Comparison of ENCODE assay signal across 7 cellular contexts in genomic region chr9:137534256-137535119, GRCh38. TPM values are rescaled to one million over a fixed set of nuclear protein-coding genes. Genes with fewer than 3 reads are reported as not detected.
DNase-seq lines count a peak whose midpoint lies in the region; ATAC-seq and TF ChIP-seq lines count a peak whose summit lies in the region.

No MANE protein-coding gene starts in this region.

- H2AFZ ChIP-seq in IMR-90 (replicated peaks; ENCODE audit: low read length, poor library complexity), result peak overlapping the region; percentile 82
- peak overlapping the region; percentile 98 for H2AFZ ChIP-seq in OCI-LY3 (ENCODE audit: low read depth, low read length)

- H3K27me3 ChIP-seq in IMR-90 (ENCODE audit: control insufficient read depth, insufficient read depth, low read length) (peaks cover 1% of the 10 kb centered on the region; the same call in 1 of the 2 replicates), OCI-LY3 (ENCODE audit: low read depth, low read length) (no peaks in the 10 kb centered on the region), body of pancreas (no peaks in the 10 kb centered on the region), suprapubic skin (no peaks in the 10 kb centered on the region)

- WGBS in IMR-90 (ENCODE audit: extremely low coverage in 2 of 2, insufficient read length in 1 of 2), 2 experiments, result 80% methylated on average over 12 of the region's 19 CpGs; no CpG with 5 or more reads in 1 of the 2 experiments
- WGBS in body of pancreas, 2 donors, result 14 to 20% methylated on average over 18 to 19 of the region's 19 CpGs
- 56% methylated on average over 19 of the region's 19 CpGs for WGBS in suprapubic skin

- H3K36me3 ChIP-seq in IMR-90 (ENCODE audit: control insufficient read depth, insufficient read depth, low read length), result no peaks in the 10 kb centered on the region
- no peaks in the 10 kb centered on the region for H3K36me3 ChIP-seq in OCI-LY3 (replicated peaks; ENCODE audit: low read depth, low read length)
- H3K36me3 ChIP-seq in body of pancreas (replicated peaks in 1 of 2; ENCODE audit: insufficient read depth in 1 of 2, low read depth in 2 of 2), result no peaks in the 10 kb centered on the region
- H3K36me3 ChIP-seq in suprapubic skin, result peaks cover 13% of the 10 kb centered on the region

- in situ Hi-C loops in IMR-90 (cut with MboI; ENCODE audit: low sequenced_read_pairs), result no loop called here

- no peak overlapping the region for H2AK5ac ChIP-seq in IMR-90 (ENCODE audit: low read depth, low read length)

- H4K20me1 ChIP-seq in IMR-90 (ENCODE audit: insufficient read depth, low read length), result peaks cover 7% of the 10 kb centered on the region; the same call in 1 of the 2 replicates
- H4K20me1 ChIP-seq in OCI-LY3 (ENCODE audit: insufficient read depth, low read length), result no peaks in the 10 kb centered on the region

- H3K4me3 ChIP-seq in IMR-90 (ENCODE audit: insufficient read depth, low read depth, low read length) (no peak overlapping the region), OCI-LY3 (ENCODE audit: low read length) (peak overlapping the region; percentile 59), body of pancreas (no peak overlapping the region), suprapubic skin (no peak overlapping the region)

- no peak overlapping the region for H3K56ac ChIP-seq in IMR-90 (ENCODE audit: extremely low read depth, insufficient read depth, low read length)

- no peaks in the 10 kb centered on the region for H3K9me3 ChIP-seq in IMR-90 (ENCODE audit: control insufficient read depth, insufficient read depth, low read length)
- no peaks in the 10 kb centered on the region for H3K9me3 ChIP-seq in OCI-LY3 (ENCODE audit: insufficient read depth, low read length)
- H3K9me3 ChIP-seq in body of pancreas, result no peaks in the 10 kb centered on the region
- H3K9me3 ChIP-seq in suprapubic skin, result no peaks in the 10 kb centered on the region

- H3K4ac ChIP-seq in IMR-90 (ENCODE audit: low read depth, low read length), result no peak overlapping the region

- H3K4me1 ChIP-seq in IMR-90 (ENCODE audit: control insufficient read depth, insufficient read depth, low read length) (peaks cover 8% of the 10 kb centered on the region), OCI-LY3 (ENCODE audit: low read length) (peaks cover 8% of the 10 kb centered on the region), body of pancreas (peaks cover 13% of the 10 kb centered on the region), suprapubic skin (peaks cover 10% of the 10 kb centered on the region)

- no peak overlapping the region for H3K18ac ChIP-seq in IMR-90 (ENCODE audit: low read depth, low read length)

- H3K4me2 ChIP-seq in IMR-90 (ENCODE audit: low read depth, low read length) (no peak overlapping the region), OCI-LY3 (ENCODE audit: low read length) (peak overlapping the region; percentile 83)

- H2BK15ac ChIP-seq in IMR-90 (ENCODE audit: low read depth, low read length), result no peak overlapping the region

- no peak for TF ChIP-seq EP300 in suprapubic skin (IDR thresholded peaks at IDR 0.05)

- H4K5ac ChIP-seq in IMR-90 (ENCODE audit: low read depth, low read length), result no peak overlapping the region

- no peak overlapping the region for H3K23ac ChIP-seq in IMR-90 (ENCODE audit: low read depth, low read length)

- TF ChIP-seq CTCF in IMR-90 (conservative IDR thresholded peaks at IDR 0.05; ENCODE audit: low read depth, low read length), result peak; percentile 71
- TF ChIP-seq CTCF in OCI-LY3 (IDR thresholded peaks at IDR 0.05; ENCODE audit: low read depth, low read length), result peak; percentile 63
- TF ChIP-seq CTCF in body of pancreas (IDR thresholded peaks at IDR 0.05), result peak; percentile 53 to 88 (median 80)
- TF ChIP-seq CTCF in suprapubic skin (IDR thresholded peaks at IDR 0.05), result peak; percentile 21 to 70

- POLR2A ChIA-PET in IMR-90 (lab: Charles Lee; ENCODE audit: unreplicated experiment), result no interaction called here

- H4K8ac ChIP-seq in IMR-90 (ENCODE audit: low read depth in 2 of 2, low read length in 2 of 2), result no peak overlapping the region

- TF ChIP-seq POLR2A in IMR-90 (IDR thresholded peaks at IDR 0.05; ENCODE audit: low read depth, low read length), result no peak
- no peak for TF ChIP-seq POLR2A in body of pancreas (IDR thresholded peaks at IDR 0.05)
- TF ChIP-seq POLR2A in suprapubic skin (IDR thresholded peaks at IDR 0.05), result no peak

- H3K9ac ChIP-seq in IMR-90 (ENCODE audit: low read depth, low read length), result no peak overlapping the region
- H3K9ac ChIP-seq in OCI-LY3 (ENCODE audit: low read length), result peak overlapping the region; percentile 48

- ATAC-seq in IMR-90 (ENCODE audit: low read depth), result peak; percentile 76
- peak; percentile 95 for ATAC-seq in body of pancreas
- no peak for ATAC-seq in GM18519 (IDR thresholded peaks at IDR 0.05; ENCODE audit: low FRiP score, unreplicated experiment)

- no peak overlapping the region for H4K91ac ChIP-seq in IMR-90 (ENCODE audit: insufficient read depth, low read depth, low read length)

- peak; percentile 22; the same call in 1 of the 2 replicates for TF ChIP-seq RAD21 in IMR-90 (IDR thresholded peaks at IDR 0.05; ENCODE audit: low read length)

- H3K27ac ChIP-seq in IMR-90 (ENCODE audit: insufficient read depth, low read length) (no peak overlapping the region), OCI-LY3 (ENCODE audit: low read length) (no peak overlapping the region), body of pancreas (peak overlapping the region in 3 of 4 donors; percentile 22 to 65 (median 43)), suprapubic skin (no peak overlapping the region)

- no peaks in the 10 kb centered on the region for H3K79me1 ChIP-seq in IMR-90 (ENCODE audit: low read depth in 1 of 2, low read length in 2 of 2)

- H2BK120ac ChIP-seq in IMR-90 (ENCODE audit: low read depth, low read length), result no peak overlapping the region

- BruUV-seq in IMR-90 (replicated peaks; lab: Mats Ljungman, UMichigan), result no TSS peak

- no peak overlapping the region for H3K14ac ChIP-seq in IMR-90 (replicated peaks; ENCODE audit: low read depth, low read length)

- H2AK9ac ChIP-seq in IMR-90 (replicated peaks; ENCODE audit: low read depth, low read length, poor library complexity), result no peak overlapping the region

- H2BK20ac ChIP-seq in IMR-90 (ENCODE audit: low read depth, low read length), result no peak overlapping the region

- dilution Hi-C loops in IMR-90 (cut with HindIII; ENCODE audit: low sequenced_read_pairs, unreplicated experiment), result no loop called here

- no peaks in the 10 kb centered on the region for H3K79me2 ChIP-seq in OCI-LY3 (ENCODE audit: low read length)

- peak; percentile 65 for DNase-seq in EL
- peak; percentile 60 for DNase-seq in IMR-90
- peak; percentile 61 to 81 (median 76) for DNase-seq in body of pancreas
- peak; percentile 67 for DNase-seq in iris pigment epithelial cell (ENCODE audit: low read depth)
- DNase-seq in suprapubic skin (ENCODE audit: low spot score in 2 of 2), result no peak

- no peaks in the 10 kb centered on the region; the same call in 1 of the 2 replicates for H3K9me1 ChIP-seq in IMR-90 (ENCODE audit: insufficient read depth, low read length)

- H2BK5ac ChIP-seq in IMR-90 (ENCODE audit: low read depth, low read length, poor library complexity, severe bottlenecking), result no peak overlapping the region

- CTCF ChIA-PET in IMR-90 (lab: Yijun Ruan, JAX), result interaction anchor here (0.6 to 1.6 kb wide), 8 partner anchors 12 to 232 kb away, joined by 3 to 7 read pairs (median 5); partner anchors contain the start of genes ENTPD8, EXD3, MRPL41 and NRARP

- intact Hi-C loops in IMR-90 (cut with micrococcal nuclease) (no loop called here), body of pancreas (cut with DNase I) (no loop called here)

TF ChIP-seq in IMR-90, 13 proteins besides CTCF, POLR2A, EP300 and RAD21:
- TF ChIP-seq MAFK (IDR thresholded peaks at IDR 0.05; ENCODE audit: low read depth, low read length) (no peak), SMC3 (IDR thresholded peaks at IDR 0.05; ENCODE audit: low read depth, low read length) (peak; percentile 30), RFX5 (IDR thresholded peaks at IDR 0.05; ENCODE audit: low read depth, low read length) (no peak), MXI1 (IDR thresholded peaks at IDR 0.05; ENCODE audit: borderline replicate concordance, low read depth, low read length) (no peak), BHLHE40 (IDR thresholded peaks at IDR 0.05; ENCODE audit: low read depth, low read length) (peak; percentile 61; the same call in 1 of the 2 replicates), FOS (IDR thresholded peaks at IDR 0.05; ENCODE audit: low read depth, low read length) (no peak), USF2 (IDR thresholded peaks at IDR 0.05; ENCODE audit: low read depth, low read length) (peak; percentile 94)

RNA-seq across cellular contexts. Expression of gene PNPLA7, which starts 15.7 kb away (rescaled TPM):
- total RNA-seq in IMR-90 (2012; rRNA removed) (under 0.01 TPM in 2 replicates), body of pancreas (10 to 100 TPM; 16.1 to 27.7 TPM), suprapubic skin (10 to 100 TPM; 12.2 to 97.0 (median 33.3) TPM)
- 0.70 and 0.89 TPM in 2 replicates for polyA plus RNA-seq in IMR-90 (2012; rRNA removed)
- 0.24 and 0.37 TPM in 2 replicates for polyA plus RNA-seq in IMR-90 (2012; cell fraction: cytosol; rRNA removed)
- polyA plus RNA-seq in IMR-90 (2012; cell fraction: nucleus; rRNA removed; ENCODE audit: low replicate concordance), result 7.6 and 9.3 TPM in 2 replicates

RNA-seq across cellular contexts. Expression of gene MRPL41, which starts 17.2 kb away (rescaled TPM):
- total RNA-seq in IMR-90 (2012; rRNA removed), result 15.6 and 23.6 TPM in 2 replicates
- polyA plus RNA-seq in IMR-90 (2012; rRNA removed), result 38.9 and 58.9 TPM in 2 replicates
- 56.0 and 58.7 TPM in 2 replicates for polyA plus RNA-seq in IMR-90 (2012; cell fraction: cytosol; rRNA removed)
- 16.9 and 31.2 TPM in 2 replicates for polyA plus RNA-seq in IMR-90 (2012; cell fraction: nucleus; rRNA removed; ENCODE audit: low replicate concordance)
- 10 to 100 TPM; 32.9 to 37.2 TPM for total RNA-seq in body of pancreas
- total RNA-seq in suprapubic skin, result 10 to 100 TPM; 44.1 to 70.0 (median 55.3) TPM

RNA-seq across cellular contexts. Expression of gene DPH7, which starts 44.2 kb away (rescaled TPM):
- total RNA-seq in IMR-90 (2012; rRNA removed) (12.2 and 12.5 TPM in 2 replicates), body of pancreas (10 to 100 TPM; 44.4 to 46.5 TPM), suprapubic skin (10 to 100 TPM; 26.8 to 64.8 (median 34.1) TPM)
- 33.0 and 33.7 TPM in 2 replicates for polyA plus RNA-seq in IMR-90 (2012; rRNA removed)
- polyA plus RNA-seq in IMR-90 (2012; cell fraction: cytosol; rRNA removed), result 20.7 and 23.8 TPM in 2 replicates
- 144 and 149 TPM in 2 replicates for polyA plus RNA-seq in IMR-90 (2012; cell fraction: nucleus; rRNA removed; ENCODE audit: low replicate concordance)

RNA-seq across cellular contexts. Expression of gene ZMYND19, which starts 55.8 kb away (rescaled TPM):
- total RNA-seq in IMR-90 (2012; rRNA removed) (14.3 and 16.4 TPM in 2 replicates), body of pancreas (1 to 10 TPM; 6.6 to 8.8 TPM), suprapubic skin (10 to 100 TPM; 19.2 to 39.4 (median 28.3) TPM)
- polyA plus RNA-seq in IMR-90 (2012; rRNA removed), result 21.4 and 23.1 TPM in 2 replicates
- 24.4 and 24.7 TPM in 2 replicates for polyA plus RNA-seq in IMR-90 (2012; cell fraction: cytosol; rRNA removed)
- 41.1 and 61.6 TPM in 2 replicates for polyA plus RNA-seq in IMR-90 (2012; cell fraction: nucleus; rRNA removed; ENCODE audit: low replicate concordance)

Comparison
In these comparisons a context has a peak if more than half of its experiments do, and no peak if none do; other contexts are left out.
1. DNase-seq: peak in EL (single experiment), IMR-90 (single experiment), body of pancreas (4 of 4) and iris pigment epithelial cell (single experiment); none in suprapubic skin (0 of 2).
2. H3K27ac ChIP-seq: peak in body of pancreas (3 of 4); none in IMR-90 (single experiment), OCI-LY3 (single experiment) and suprapubic skin (single experiment).
3. RNA of gene PNPLA7, which starts 15.7 kb away (total RNA-seq): 12.2 to 97.0 TPM in suprapubic skin and 16.1 to 27.7 TPM in body of pancreas; under 0.01 TPM in IMR-90; every median in the first group is over 10 times any median in the second.
4. Peak in every context shown above with its lines, with median percentiles within 50 percentile points of each other: CTCF ChIP-seq.